In the genomic region with DNA sequence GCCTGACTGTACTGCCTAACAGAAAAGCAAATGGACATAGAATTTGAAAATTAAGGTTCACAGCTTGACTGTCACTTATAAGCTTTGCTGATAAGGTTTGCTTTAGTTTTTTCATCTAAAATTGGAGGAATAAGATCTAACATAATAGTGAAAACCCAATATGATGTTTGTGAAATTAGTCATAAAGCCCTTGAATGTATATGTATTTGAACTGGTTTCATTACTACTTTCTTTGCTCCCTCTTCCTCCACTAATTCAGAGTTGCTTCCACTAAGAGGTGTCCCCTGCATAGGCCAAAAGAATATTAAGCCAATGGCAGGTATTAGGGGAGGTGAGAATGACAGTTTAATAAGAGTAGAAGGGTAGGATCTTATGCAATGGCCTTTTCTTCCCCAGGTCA, we compare ENCODE assay signal across 33 cellular contexts.
"Had no signal": no experiment of that assay in that cellular context is flagged by ENCODE, and none has a peak within 500 bp of the region (broad histone marks: within the 10 kb centered on the region; RNA-seq: fewer than 3 reads in every experiment).

No MANE protein-coding gene starts in this region.

- H3K4me1 ChIP-seq: adrenal gland, body of pancreas, esophagus muscularis mucosa, foreskin keratinocyte had no signal

- H3K27me3 ChIP-seq: adrenal gland, body of pancreas, esophagus muscularis mucosa, foreskin keratinocyte, gastrocnemius medialis, heart left ventricle had no signal

- H3K27ac ChIP-seq: adrenal gland, body of pancreas, esophagus muscularis mucosa, foreskin keratinocyte, gastrocnemius medialis, heart left ventricle, WERI-Rb-1 had no signal

- H3K4me3 Mint-ChIP-seq: activated B cell treated with CpG ODN at 0.5 μM for 24 hours; activated CD4-positive, alpha-beta T cell treated with anti-CD3 and anti-CD28 coated beads, Interleukin-2, amount 10 ng/mL, durations not matched to agents 24 days and 14 days; activated CD8-positive, alpha-beta memory T cell treated with anti-CD3 and anti-CD28 coated beads, Interleukin-2, amount 10 ng/mL, durations not matched to agents 7 days and 5 days; activated CD8-positive, alpha-beta T cell treated with anti-CD3 and anti-CD28 coated beads, Interleukin-2, amount 10 ng/mL, durations not matched to agents 7 days and 5 days; activated naive CD4-positive, alpha-beta T cell treated with anti-CD3 and anti-CD28 coated beads, Interleukin-2, amount 10 ng/mL, durations not matched to agents 7 days and 5 days; activated naive CD8-positive, alpha-beta T cell treated with anti-CD3 and anti-CD28 coated beads for 36 hours; activated naive CD8-positive, alpha-beta T cell treated with anti-CD3 and anti-CD28 coated beads, Interleukin-2, amount 50 U/mL, for 24 hours; activated T-cell treated with anti-CD3 and anti-CD28 coated beads, Interleukin-2, amount 50 U/mL, for 4 hours; effector memory CD8-positive, alpha-beta T cell; T-helper 17 cell; T-helper 2 cell treated with Interferon-gamma antibody and Interleukin-4, amounts not matched to agents 5 μg/mL and 100 μg/mL, for 36 hours had no signal

- DNase-seq: activated B cell treated with CpG ODN at 0.5 μM for 24 hours; activated CD4-positive, alpha-beta T cell treated with anti-CD3 and anti-CD28 coated beads, Interleukin-2, amount 10 ng/mL, durations not matched to agents 24 days and 14 days; activated CD4-positive, alpha-beta T cell treated with anti-CD3 and anti-CD28 coated beads, Interleukin-2, amount 50 U/mL, for 4 hours; activated CD8-positive, alpha-beta memory T cell treated with anti-CD3 and anti-CD28 coated beads, Interleukin-2, amount 10 ng/mL, durations not matched to agents 7 days and 5 days; activated CD8-positive, alpha-beta memory T cell treated with anti-CD3 and anti-CD28 coated beads, Interleukin-2, amount 50 U/mL, for 4 hours; activated CD8-positive, alpha-beta T cell treated with anti-CD3 and anti-CD28 coated beads, Interleukin-2, amount 10 ng/mL, durations not matched to agents 7 days and 5 days; activated effector memory CD4-positive, alpha-beta T cell treated with Interleukin-2 at 50 U/mL for 16 hours; activated gamma-delta T cell treated with Interleukin-2 at 50 U/mL for 16 hours; activated naive CD4-positive, alpha-beta T cell treated with anti-CD3 and anti-CD28 coated beads, Interleukin-2, amount 10 ng/mL, durations not matched to agents 7 days and 5 days; activated naive CD8-positive, alpha-beta T cell treated with anti-CD3 and anti-CD28 coated beads for 36 hours; activated naive CD8-positive, alpha-beta T cell treated with anti-CD3 and anti-CD28 coated beads, Interleukin-2, amount 50 U/mL, for 24 hours; activated T-cell treated with anti-CD3 and anti-CD28 coated beads, Interleukin-2, amount 50 U/mL, for 4 hours; adrenal gland; amygdala; aorta; body of pancreas; caudate nucleus; cortex of kidney; dermis blood vessel endothelial cell; effector CD4-positive, alpha-beta T cell; effector memory CD8-positive, alpha-beta T cell; erythroblast; foreskin keratinocyte; gastrocnemius medialis; glutamatergic neuron; heart left ventricle; T-helper 1 cell; T-helper 17 cell; T1000; WERI-Rb-1 had no signal

- H3K9me3 Mint-ChIP-seq: activated B cell treated with CpG ODN at 0.5 μM for 24 hours; activated CD4-positive, alpha-beta T cell treated with anti-CD3 and anti-CD28 coated beads, Interleukin-2, amount 10 ng/mL, durations not matched to agents 24 days and 14 days; activated naive CD4-positive, alpha-beta T cell treated with anti-CD3 and anti-CD28 coated beads, Interleukin-2, amount 10 ng/mL, durations not matched to agents 7 days and 5 days; activated naive CD8-positive, alpha-beta T cell treated with anti-CD3 and anti-CD28 coated beads for 36 hours; activated naive CD8-positive, alpha-beta T cell treated with anti-CD3 and anti-CD28 coated beads, Interleukin-2, amount 50 U/mL, for 24 hours; activated T-cell treated with anti-CD3 and anti-CD28 coated beads, Interleukin-2, amount 50 U/mL, for 4 hours; effector memory CD8-positive, alpha-beta T cell; T-helper 2 cell treated with Interferon-gamma antibody and Interleukin-4, amounts not matched to agents 5 μg/mL and 100 μg/mL, for 36 hours had no signal

- H3K4me1 Mint-ChIP-seq: activated B cell treated with CpG ODN at 0.5 μM for 24 hours had no signal

- H3K4me3 ChIP-seq: adrenal gland, body of pancreas, esophagus muscularis mucosa, gastrocnemius medialis, heart left ventricle had no signal

- H3K27me3 Mint-ChIP-seq: activated B cell treated with CpG ODN at 0.5 μM for 24 hours; activated CD4-positive, alpha-beta T cell treated with anti-CD3 and anti-CD28 coated beads, Interleukin-2, amount 10 ng/mL, durations not matched to agents 24 days and 14 days; activated CD8-positive, alpha-beta memory T cell treated with anti-CD3 and anti-CD28 coated beads, Interleukin-2, amount 10 ng/mL, durations not matched to agents 7 days and 5 days; activated naive CD4-positive, alpha-beta T cell treated with anti-CD3 and anti-CD28 coated beads, Interleukin-2, amount 10 ng/mL, durations not matched to agents 7 days and 5 days; activated naive CD8-positive, alpha-beta T cell treated with anti-CD3 and anti-CD28 coated beads for 36 hours; activated naive CD8-positive, alpha-beta T cell treated with anti-CD3 and anti-CD28 coated beads, Interleukin-2, amount 50 U/mL, for 24 hours; effector memory CD8-positive, alpha-beta T cell; T-helper 17 cell had no signal

- H3K9me3 ChIP-seq: adrenal gland, body of pancreas, esophagus muscularis mucosa, gastrocnemius medialis, heart left ventricle had no signal

- H3K27ac Mint-ChIP-seq: activated B cell treated with CpG ODN at 0.5 μM for 24 hours; activated CD4-positive, alpha-beta T cell treated with anti-CD3 and anti-CD28 coated beads, Interleukin-2, amount 10 ng/mL, durations not matched to agents 24 days and 14 days; activated CD8-positive, alpha-beta memory T cell treated with anti-CD3 and anti-CD28 coated beads, Interleukin-2, amount 10 ng/mL, durations not matched to agents 7 days and 5 days; activated CD8-positive, alpha-beta T cell treated with anti-CD3 and anti-CD28 coated beads, Interleukin-2, amount 10 ng/mL, durations not matched to agents 7 days and 5 days; activated naive CD4-positive, alpha-beta T cell treated with anti-CD3 and anti-CD28 coated beads, Interleukin-2, amount 10 ng/mL, durations not matched to agents 7 days and 5 days; activated naive CD8-positive, alpha-beta T cell treated with anti-CD3 and anti-CD28 coated beads, Interleukin-2, amount 50 U/mL, for 24 hours; T-helper 2 cell treated with Interferon-gamma antibody and Interleukin-4, amounts not matched to agents 5 μg/mL and 100 μg/mL, for 36 hours had no signal

- ATAC-seq: activated CD4-positive, CD25-positive, alpha-beta regulatory T cell treated with anti-CD3 and anti-CD28 coated beads, Interleukin-2, amount 50 U/mL, for 24 hours; activated CD8-positive, alpha-beta memory T cell treated with anti-CD3 and anti-CD28 coated beads, Interleukin-2, amount 10 ng/mL, durations not matched to agents 7 days and 5 days; activated CD8-positive, alpha-beta T cell treated with anti-CD3 and anti-CD28 coated beads, Interleukin-2, amount 10 ng/mL, durations not matched to agents 7 days and 5 days; activated naive CD8-positive, alpha-beta T cell treated with anti-CD3 and anti-CD28 coated beads, Interleukin-2, amount 50 U/mL, for 24 hours; body of pancreas; effector memory CD8-positive, alpha-beta T cell; foreskin keratinocyte; gastrocnemius medialis; heart left ventricle; T-helper 17 cell had no signal
